ENCODE assay signal across 13 cellular contexts in the genomic region with DNA sequence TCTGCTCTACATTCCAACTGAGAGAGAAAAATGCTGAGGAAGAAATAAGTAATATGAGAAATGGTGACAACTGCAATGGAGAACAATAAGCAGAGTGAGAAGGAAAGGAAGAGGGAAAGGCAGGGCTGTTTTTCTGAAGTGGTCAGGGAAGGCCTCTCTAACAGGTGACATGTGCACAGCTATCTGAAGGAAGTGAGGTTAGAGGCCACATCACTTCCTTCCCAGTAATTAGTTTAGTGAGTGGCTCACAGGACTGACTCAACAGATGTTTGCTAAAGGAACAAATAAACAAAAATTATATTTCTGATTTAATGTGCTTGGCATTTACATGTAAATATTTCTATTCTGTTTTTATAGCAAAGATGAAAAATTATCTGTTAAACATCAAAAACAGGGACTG.
A peak's percentile ranks its signal among the peaks of the same experiment; 100 is the strongest.
DNase-seq lines count a peak whose midpoint lies in the region; ATAC-seq, FAIRE-seq and TF ChIP-seq lines count a peak whose summit lies in the region.
"Had no signal": no experiment of that assay in that cellular context is flagged by ENCODE, and none has a peak within 500 bp of the region (broad histone marks: within the 10 kb centered on the region; RNA-seq: fewer than 3 reads in every experiment).

No MANE protein-coding gene starts in this region.

- H2AFZ ChIP-seq in ACC112 (ENCODE audit: low read length, unreplicated experiment) (no peak overlapping the region), OCI-LY7 (ENCODE audit: low read length) (no peak overlapping the region)

- no peak for ATAC-seq in HG03097 (IDR thresholded peaks at IDR 0.05; ENCODE audit: low FRiP score, unreplicated experiment)
- ATAC-seq in GM21619 (IDR thresholded peaks at IDR 0.05; ENCODE audit: unreplicated experiment): no peak
- ATAC-seq: sciatic nerve had no signal

- POLR2A ChIA-PET in OCI-LY7 (lab: Charles Lee): interaction anchor here (1.3 kb wide), 1 partner anchor 22 kb away, joined by 3 read pairs; no protein-coding TSS in a partner anchor

- DNase-seq in GM19239 (ENCODE audit: insufficient read length, low spot score) (no peak), OCI-LY7 (ENCODE audit: low spot score) (peak; percentile 3), epithelial cell of prostate (ENCODE audit: low read depth, low spot score) (no peak), frontal cortex (ENCODE audit: low spot score in 2 of 2) (no peak), hippocampal formation (lab: John Stamatoyannopoulos, UW) (no peak)
- DNase-seq: erythroblast, NCI-H1694, tibial artery had no signal

- H3K27me3 ChIP-seq in ACC112 (ENCODE audit: insufficient read depth, low read length): no peaks in the 10 kb centered on the region
- H3K27me3 ChIP-seq: BLaER1 treated with 17β-estradiol and CSF1 and Interleukin-3, amounts not matched to agents 10 nM and 100 nM; tibial artery had no signal

- CTCF ChIA-PET in OCI-LY7 (lab: Charles Lee; ENCODE audit: unreplicated experiment): no interaction called here

- no peak for TF ChIP-seq CTCF in OCI-LY7 (conservative IDR thresholded peaks at IDR 0.05; ENCODE audit: low read length)

- H3K27ac ChIP-seq in ACC112 (ENCODE audit: low read depth, low read length) (peak overlapping the region; percentile 7; the same call in 1 of the 2 replicates), OCI-LY7 (ENCODE audit: low read depth, low read length, poor library complexity, severe bottlenecking) (no peak overlapping the region), epithelial cell of prostate (peak overlapping the region; percentile 27)
- H3K27ac ChIP-seq: BLaER1 treated with 17β-estradiol and CSF1 and Interleukin-3, amounts not matched to agents 10 nM and 100 nM; tibial artery had no signal

- H3K4me1 ChIP-seq in ACC112 (ENCODE audit: control insufficient read depth, insufficient read depth, low read length, unreplicated experiment) (peaks cover 24% of the 10 kb centered on the region), OCI-LY7 (ENCODE audit: insufficient read depth, low read length, poor library complexity, severe bottlenecking) (no peaks in the 10 kb centered on the region)

- no peak overlapping the region for H3K4me2 ChIP-seq in OCI-LY7 (ENCODE audit: low read length)
- H3K4me2 ChIP-seq: BLaER1 treated with 17β-estradiol and CSF1 and Interleukin-3, amounts not matched to agents 10 nM and 100 nM had no signal

- FAIRE-seq in GM19239 (lab: Jason Lieb, UNC): peak; percentile 45
- FAIRE-seq in frontal cortex (lab: Jason Lieb, UNC): no peak

- no TSS peak for BruUV-seq in OCI-LY7 (replicated peaks; lab: Mats Ljungman, UMichigan)

- H3K79me2 ChIP-seq in ACC112 (ENCODE audit: control insufficient read depth, insufficient read depth, low read length, unreplicated experiment): peaks cover 27% of the 10 kb centered on the region
- no peaks in the 10 kb centered on the region for H3K79me2 ChIP-seq in OCI-LY7 (ENCODE audit: insufficient read depth, low read depth, low read length)

- H4K20me1 ChIP-seq in OCI-LY7 (ENCODE audit: insufficient read depth, low read length): no peaks in the 10 kb centered on the region

- H3K36me3 ChIP-seq in ACC112 (ENCODE audit: insufficient read depth, low read length): peaks cover 5% of the 10 kb centered on the region; the same call in 1 of the 2 replicates
- H3K36me3 ChIP-seq in OCI-LY7 (ENCODE audit: insufficient read depth, low read length): no peaks in the 10 kb centered on the region
- H3K36me3 ChIP-seq: tibial artery had no signal

- intact Hi-C loops in OCI-LY7 (cut with micrococcal nuclease; ENCODE audit: unreplicated experiment): loop anchor here (10.0 kb wide), 1 partner anchor 369 kb away; the partner anchor contains the start of genes ENKUR and THNSL1

- H3K4me3 ChIP-seq in ACC112 (ENCODE audit: low read depth, low read length) (no peak overlapping the region), OCI-LY7 (ENCODE audit: low read depth, low read length, poor library complexity, severe bottlenecking) (no peak overlapping the region)
- H3K4me3 ChIP-seq: BLaER1 treated with 17β-estradiol and CSF1 and Interleukin-3, amounts not matched to agents 10 nM and 100 nM; tibial artery had no signal

- H3K9me2 ChIP-seq in OCI-LY7 (ENCODE audit: insufficient read depth, low read length): no peaks in the 10 kb centered on the region

- no peaks in the 10 kb centered on the region for H3K9me3 ChIP-seq in OCI-LY7 (ENCODE audit: low read length)
- H3K9me3 ChIP-seq: BLaER1 treated with 17β-estradiol and CSF1 and Interleukin-3, amounts not matched to agents 10 nM and 100 nM; tibial artery had no signal
